In the genomic region with DNA sequence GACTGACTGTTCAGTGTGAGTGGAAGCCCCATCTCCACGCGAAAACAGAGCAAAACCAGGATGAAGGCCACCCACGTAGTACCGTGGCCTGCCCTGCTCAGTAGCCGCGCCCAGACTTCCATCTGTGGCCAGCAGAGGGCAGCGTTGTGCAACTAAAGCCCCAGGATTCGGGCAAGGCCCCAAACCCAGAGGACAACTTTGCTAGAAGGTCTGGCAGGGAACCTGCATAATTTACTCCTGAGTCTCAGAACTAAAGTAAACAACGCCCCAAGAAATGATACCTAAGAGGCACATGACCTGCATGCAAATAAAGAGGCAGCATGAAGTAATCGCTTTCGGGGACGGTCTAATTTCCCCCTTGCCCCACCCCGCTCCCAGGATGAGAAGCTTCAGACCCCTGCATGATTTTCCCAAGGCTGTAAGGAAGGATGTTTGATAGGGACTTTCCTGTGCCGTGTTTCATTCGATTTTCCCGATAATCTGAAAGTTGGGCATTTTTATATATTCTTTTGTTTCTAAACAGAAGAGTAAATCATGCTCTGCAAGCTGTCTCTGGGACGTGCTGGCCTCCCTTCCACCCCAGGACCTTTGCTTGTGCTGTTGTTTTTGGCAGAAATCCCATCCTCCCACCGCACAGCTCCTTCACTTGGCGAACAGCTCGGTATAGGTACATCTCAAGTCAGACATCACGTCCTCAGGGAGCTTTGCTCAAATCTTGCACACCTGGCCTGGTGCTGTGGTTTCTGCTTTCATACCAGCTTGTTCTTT, we compare ENCODE assay signal across 8 cellular contexts. TPM values are rescaled to one million over a fixed set of nuclear protein-coding genes. Genes with fewer than 3 reads are reported as not detected.
DNase-seq lines count a peak whose midpoint lies in the region; ATAC-seq, FAIRE-seq and TF ChIP-seq lines count a peak whose summit lies in the region.

No MANE protein-coding gene starts in this region.

- peak; percentile 69 for ATAC-seq in HG03378 (IDR thresholded peaks at IDR 0.05; ENCODE audit: unreplicated experiment)
- peak; percentile 98 to 99 for ATAC-seq in stimulated activated naive B cell treated with anti-CD40 and anti-IgM and Interleukin-4, amounts not matched to agents 10 μg/mL and 1 μg/mL and 100 μg/mL, for 72 hours (replicated peaks)

- BruUV-seq in OCI-LY7 (replicated peaks; lab: Mats Ljungman, UMichigan): no TSS peak

- H3K27me3 Mint-ChIP-seq in activated T-cell treated with anti-CD3 and anti-CD28 coated beads, Interleukin-2, amount 50 U/mL, for 24 hours: peaks cover 5% of the 10 kb centered on the region
- peaks cover 17% of the 10 kb centered on the region for H3K27me3 Mint-ChIP-seq in nephron (ENCODE audit: low read depth)
- H3K27me3 Mint-ChIP-seq in stimulated activated naive B cell treated with anti-CD40 and anti-IgM and Interleukin-4, amounts not matched to agents 10 μg/mL and 1 μg/mL and 100 μg/mL, for 72 hours: peaks cover 8 to 26% of the 10 kb centered on the region in 2 donors

- H3K4me3 Mint-ChIP-seq in activated T-cell treated with anti-CD3 and anti-CD28 coated beads, Interleukin-2, amount 50 U/mL, for 24 hours: no peak overlapping the region
- H3K4me3 Mint-ChIP-seq in nephron: no peak overlapping the region
- no peak overlapping the region for H3K4me3 Mint-ChIP-seq in stimulated activated naive B cell treated with anti-CD40 and anti-IgM and Interleukin-4, amounts not matched to agents 10 μg/mL and 1 μg/mL and 100 μg/mL, for 72 hours

- intact Hi-C loops in OCI-LY7 (cut with micrococcal nuclease; ENCODE audit: unreplicated experiment): loop anchor here (1.0 to 10.0 kb wide), 4 partner anchors 53 to 238 kb away; a partner anchor contains a TSS

- no peaks in the 10 kb centered on the region for H3K36me3 ChIP-seq in OCI-LY7 (ENCODE audit: insufficient read depth, low read length)

- no peaks in the 10 kb centered on the region for H3K9me2 ChIP-seq in OCI-LY7 (ENCODE audit: insufficient read depth, low read length)

- H3K79me2 ChIP-seq in OCI-LY7 (ENCODE audit: insufficient read depth, low read depth, low read length): no peaks in the 10 kb centered on the region

- H3K4me1 Mint-ChIP-seq in activated T-cell treated with anti-CD3 and anti-CD28 coated beads, Interleukin-2, amount 50 U/mL, for 24 hours (ENCODE audit: low read depth): peaks cover 2% of the 10 kb centered on the region
- no peaks in the 10 kb centered on the region for H3K4me1 Mint-ChIP-seq in nephron
- peaks cover 4 to 6% of the 10 kb centered on the region in 2 donors for H3K4me1 Mint-ChIP-seq in stimulated activated naive B cell treated with anti-CD40 and anti-IgM and Interleukin-4, amounts not matched to agents 10 μg/mL and 1 μg/mL and 100 μg/mL, for 72 hours

- POLR2A ChIA-PET in OCI-LY7 (lab: Charles Lee): no interaction called here

- no peak for TF ChIP-seq POLR2A in GM12892 (IDR thresholded peaks at IDR 0.05; ENCODE audit: low read depth, low read length)

- no peaks in the 10 kb centered on the region for H3K9me3 Mint-ChIP-seq in activated T-cell treated with anti-CD3 and anti-CD28 coated beads, Interleukin-2, amount 50 U/mL, for 24 hours
- H3K9me3 Mint-ChIP-seq in nephron: no peaks in the 10 kb centered on the region
- H3K9me3 Mint-ChIP-seq in stimulated activated naive B cell treated with anti-CD40 and anti-IgM and Interleukin-4, amounts not matched to agents 10 μg/mL and 1 μg/mL and 100 μg/mL, for 72 hours: no peaks in the 10 kb centered on the region

- H3K27ac ChIP-seq in 22Rv1 (no peak overlapping the region), OCI-LY7 (ENCODE audit: low read depth, low read length, poor library complexity, severe bottlenecking) (no peak overlapping the region)

- no peaks in the 10 kb centered on the region; the same call in 1 of the 2 replicates for H4K20me1 ChIP-seq in OCI-LY7 (ENCODE audit: insufficient read depth, low read length)

- TF ChIP-seq CTCF in 22Rv1 (IDR thresholded peaks at IDR 0.05) (peak; percentile 89), OCI-LY7 (conservative IDR thresholded peaks at IDR 0.05; ENCODE audit: low read length) (peak; percentile 95), nephron (IDR thresholded peaks at IDR 0.05; ENCODE audit: unreplicated experiment in 3 of 3) (peak; percentile 86 to 90 (median 88))

- no peak overlapping the region for H3K4me2 ChIP-seq in OCI-LY7 (ENCODE audit: low read length)

- H3K36me3 Mint-ChIP-seq in activated T-cell treated with anti-CD3 and anti-CD28 coated beads, Interleukin-2, amount 50 U/mL, for 24 hours (ENCODE audit: low read depth): no peaks in the 10 kb centered on the region
- no peaks in the 10 kb centered on the region for H3K36me3 Mint-ChIP-seq in nephron (ENCODE audit: low read depth)
- no peaks in the 10 kb centered on the region for H3K36me3 Mint-ChIP-seq in stimulated activated naive B cell treated with anti-CD40 and anti-IgM and Interleukin-4, amounts not matched to agents 10 μg/mL and 1 μg/mL and 100 μg/mL, for 72 hours

- peak overlapping the region; percentile 66; the same call in 1 of the 2 replicates for H2AFZ ChIP-seq in OCI-LY7 (ENCODE audit: low read length)

- no peaks in the 10 kb centered on the region for H3K4me1 ChIP-seq in OCI-LY7 (ENCODE audit: insufficient read depth, low read length, poor library complexity, severe bottlenecking)

- DNase-seq in GM12892 (ENCODE audit: insufficient read length): peak; percentile 73
- DNase-seq in OCI-LY7 (ENCODE audit: low spot score): peak; percentile 74
- DNase-seq in activated T-cell treated with anti-CD3 and anti-CD28 coated beads, Interleukin-2, amount 50 U/mL, for 24 hours: peak; percentile 87
- peak; percentile 29 for DNase-seq in fibroblast of gingiva (ENCODE audit: low read depth)
- peak; percentile 67 for DNase-seq in stimulated activated naive B cell treated with anti-CD40 and anti-IgM and Interleukin-4, amounts not matched to agents 10 μg/mL and 1 μg/mL and 100 μg/mL, for 72 hours

- H3K9me3 ChIP-seq in OCI-LY7 (ENCODE audit: low read length): no peaks in the 10 kb centered on the region

- CTCF ChIA-PET in OCI-LY7 (lab: Charles Lee; ENCODE audit: unreplicated experiment): interaction anchor here (0.5 kb wide), 1 partner anchor 63 kb away, joined by 4 read pairs; no protein-coding TSS in a partner anchor

- FAIRE-seq in GM12892 (lab: Jason Lieb, UNC): peak; percentile 92

- no peak overlapping the region for H3K27ac Mint-ChIP-seq in activated T-cell treated with anti-CD3 and anti-CD28 coated beads, Interleukin-2, amount 50 U/mL, for 24 hours
- no peak overlapping the region for H3K27ac Mint-ChIP-seq in nephron
- no peak overlapping the region for H3K27ac Mint-ChIP-seq in stimulated activated naive B cell treated with anti-CD40 and anti-IgM and Interleukin-4, amounts not matched to agents 10 μg/mL and 1 μg/mL and 100 μg/mL, for 72 hours

- H3K4me3 ChIP-seq in OCI-LY7 (ENCODE audit: low read depth, low read length, poor library complexity, severe bottlenecking): no peak overlapping the region

RNA-seq across cellular contexts. Expression of a gene that starts 18.6 kb away (rescaled TPM):
- polyA plus RNA-seq in GM12892 (2012; ENCODE audit: missing spikeins): 96.8 TPM
- 131 and 150 TPM in 2 replicates for total RNA-seq in OCI-LY7 (2014; rRNA removed; shearing (Covaris generic))
- 104 and 105 TPM in 2 replicates for total RNA-seq in OCI-LY7 (2022)

Comparison
In these comparisons a context has a peak if more than half of its experiments do, and no peak if none do; other contexts are left out.
1. DNase-seq: peak in every context shown above with its lines; median percentile 87 in activated T-cell treated with anti-CD3 and anti-CD28 coated beads, Interleukin-2, amount 50 U/mL, for 24 hours; 74 in OCI-LY7; 73 in GM12892; 67 in stimulated activated naive B cell treated with anti-CD40 and anti-IgM and Interleukin-4, amounts not matched to agents 10 μg/mL and 1 μg/mL and 100 μg/mL, for 72 hours; 29 in fibroblast of gingiva.